Comparison of ENCODE assay signal across 25 cellular contexts in genomic region chr9:109430231-109430630, GRCh38.
"Had no signal": no experiment of that assay in that cellular context is flagged by ENCODE, and none has a peak within 500 bp of the region (broad histone marks: within the 10 kb centered on the region; RNA-seq: fewer than 3 reads in every experiment).

No MANE protein-coding gene starts in this region.

- H3K27me3 ChIP-seq: colonic mucosa, esophagus squamous epithelium, gastrocnemius medialis, hepatocyte had no signal

- H3K4me1 ChIP-seq: colonic mucosa, esophagus squamous epithelium, lower lobe of right lung had no signal

- H3K27ac ChIP-seq: colonic mucosa, epithelial cell of prostate, esophagus squamous epithelium, gastrocnemius medialis, hepatocyte, lower lobe of right lung had no signal

- H3K36me3 ChIP-seq: colonic mucosa had no signal

- ATAC-seq: effector memory CD8-positive, alpha-beta T cell; gastrocnemius medialis; left colon; left lobe of liver; left ventricle myocardium superior; mucosa of descending colon had no signal

- H3K9me3 ChIP-seq: colonic mucosa, esophagus squamous epithelium, gastrocnemius medialis, lower lobe of right lung, mucosa of descending colon had no signal

- DNase-seq: colonic mucosa; cortex of kidney; effector CD8-positive, alpha-beta T cell; effector memory CD8-positive, alpha-beta T cell; endodermal cell; erythroblast; esophagus squamous epithelium; foreskin fibroblast; foreskin melanocyte; gastrocnemius medialis; glutamatergic neuron; head of caudate nucleus; hypothalamus; immature natural killer cell; islet precursor cell; kidney; kidney glomerular epithelial cell; left colon; left ventricle myocardium superior; lower lobe of right lung; mesenchymal stem cell; mucosa of descending colon had no signal

- H3K4me3 ChIP-seq: colonic mucosa, esophagus squamous epithelium, gastrocnemius medialis, hepatocyte, lower lobe of right lung, mucosa of descending colon had no signal
